ENCODE assay signal across 8 cellular contexts in genomic region chr7:102279537-102280400, GRCh38. TPM values are rescaled to one million over a fixed set of nuclear protein-coding genes. Genes with fewer than 3 reads are reported as not detected.
A peak's percentile ranks its signal among the peaks of the same experiment; 100 is the strongest.
DNase-seq lines count a peak whose midpoint lies in the region; ATAC-seq, FAIRE-seq and TF ChIP-seq lines count a peak whose summit lies in the region.

No MANE protein-coding gene starts in this region.

- no peaks in the 10 kb centered on the region for H3K27me3 ChIP-seq in liver (ENCODE audit: control insufficient read depth in 4 of 4, insufficient read depth in 4 of 4, low read length in 3 of 4)

- no peak for FAIRE-seq in H54 (lab: Jason Lieb, UNC)

- H3K36me3 ChIP-seq in liver (ENCODE audit: control insufficient read depth in 4 of 4, insufficient read depth in 3 of 4, low read depth in 1 of 4, low read length in 3 of 4), result peaks cover 0 to 2% (median 0%) of the 10 kb centered on the region in 4 donors

- H3K4me3 ChIP-seq in WI38 (ENCODE audit: low read depth, low read length) (no peak overlapping the region), liver (ENCODE audit: low read depth in 1 of 3, low read length in 3 of 3) (no peak overlapping the region)

- no peaks in the 10 kb centered on the region for H3K27me3 Mint-ChIP-seq in stimulated activated memory B cell treated with anti-CD40 and anti-IgM and Interleukin-4, amounts not matched to agents 10 μg/mL and 1 μg/mL and 100 μg/mL, for 72 hours

- H3K27ac ChIP-seq in liver (ENCODE audit: low read depth in 1 of 2, low read length in 2 of 2), result no peak overlapping the region

- TF ChIP-seq CTCF in WI38 (IDR thresholded peaks at IDR 0.05; ENCODE audit: low read depth, low read length), result peak; percentile 87
- TF ChIP-seq CTCF in liver (IDR thresholded peaks at IDR 0.05; ENCODE audit: low read depth, low read length, missing input control), result peak; percentile 66

- H3K36me3 Mint-ChIP-seq in stimulated activated memory B cell treated with anti-CD40 and anti-IgM and Interleukin-4, amounts not matched to agents 10 μg/mL and 1 μg/mL and 100 μg/mL, for 72 hours, result no peaks in the 10 kb centered on the region

- H3K4me1 Mint-ChIP-seq in stimulated activated memory B cell treated with anti-CD40 and anti-IgM and Interleukin-4, amounts not matched to agents 10 μg/mL and 1 μg/mL and 100 μg/mL, for 72 hours, result peaks cover 31% of the 10 kb centered on the region

- WGBS in liver, result 73% methylated on average over 23 of the region's 23 CpGs

- DNase-seq in ELR (ENCODE audit: low read depth), result peak; percentile 67
- DNase-seq in H54 (ENCODE audit: insufficient read length, low spot score), result peak; percentile 82
- peak; percentile 60 for DNase-seq in NCI-H146 (lab: John Stamatoyannopoulos, UW)
- DNase-seq in cerebellar cortex (ENCODE audit: low spot score), result peak; percentile 79

- TF ChIP-seq POLR2A in H54 (IDR thresholded peaks at IDR 0.05; ENCODE audit: low read depth, low read length), result no peak

- TF ChIP-seq RAD21 in liver (IDR thresholded peaks at IDR 0.05), result peak; percentile 80 to 87

- no peak overlapping the region for H3K9ac ChIP-seq in liver (ENCODE audit: low read depth in 1 of 2, low read length in 2 of 2)

- no peaks in the 10 kb centered on the region for H3K4me1 ChIP-seq in liver (ENCODE audit: control insufficient read depth in 4 of 4, insufficient read depth in 4 of 4, low read length in 3 of 4)

- peak overlapping the region; percentile 58 for H3K4me3 Mint-ChIP-seq in stimulated activated memory B cell treated with anti-CD40 and anti-IgM and Interleukin-4, amounts not matched to agents 10 μg/mL and 1 μg/mL and 100 μg/mL, for 72 hours

- H3K27ac Mint-ChIP-seq in stimulated activated memory B cell treated with anti-CD40 and anti-IgM and Interleukin-4, amounts not matched to agents 10 μg/mL and 1 μg/mL and 100 μg/mL, for 72 hours, result peak overlapping the region; percentile 53

- peak; percentile 87 for ATAC-seq in stimulated activated memory B cell treated with anti-CD40 and anti-IgM and Interleukin-4, amounts not matched to agents 10 μg/mL and 1 μg/mL and 100 μg/mL, for 72 hours
- ATAC-seq in HG02571 (IDR thresholded peaks at IDR 0.05; ENCODE audit: unreplicated experiment), result no peak

- H3K9me3 ChIP-seq in liver (ENCODE audit: control insufficient read depth in 4 of 4, low read length in 3 of 4), result no peaks in the 10 kb centered on the region

- H3K9me3 Mint-ChIP-seq in stimulated activated memory B cell treated with anti-CD40 and anti-IgM and Interleukin-4, amounts not matched to agents 10 μg/mL and 1 μg/mL and 100 μg/mL, for 72 hours, result no peaks in the 10 kb centered on the region

TF ChIP-seq in liver, 16 proteins besides CTCF, POLR2A, EP300 and RAD21:
- no peak for TF ChIP-seq TAF1 (conservative IDR thresholded peaks at IDR 0.05)
- no peak for TF ChIP-seq YY1 (IDR thresholded peaks at IDR 0.05)
- TF ChIP-seq RXRA (IDR thresholded peaks at IDR 0.05), result no peak
- TF ChIP-seq SP1 (IDR thresholded peaks at IDR 0.05), result no peak
- TF ChIP-seq JUND (IDR thresholded peaks at IDR 0.05), result no peak
- no peak for TF ChIP-seq GABPA (IDR thresholded peaks at IDR 0.05 in 1 of 2, conservative IDR thresholded peaks at IDR 0.05 in 1 of 2)
- TF ChIP-seq FOXA2 (IDR thresholded peaks at IDR 0.05), result no peak
- TF ChIP-seq MAX (IDR thresholded peaks at IDR 0.05), result no peak
- TF ChIP-seq NR2F2 (IDR thresholded peaks at IDR 0.05), result no peak
- TF ChIP-seq EGR1 (IDR thresholded peaks at IDR 0.05; ENCODE audit: low read depth in 2 of 2), result no peak
- no peak for TF ChIP-seq ATF3 (IDR thresholded peaks at IDR 0.05)
- TF ChIP-seq REST (IDR thresholded peaks at IDR 0.05), result no peak
- TF ChIP-seq ZBTB33 (IDR thresholded peaks at IDR 0.05), result no peak
- no peak for TF ChIP-seq HNF4G (IDR thresholded peaks at IDR 0.05)
- TF ChIP-seq HNF4A (conservative IDR thresholded peaks at IDR 0.05), result no peak
- TF ChIP-seq FOXA1 (IDR thresholded peaks at IDR 0.05), result no peak

RNA-seq across cellular contexts. Expression of gene SH2B2, which starts 6.9 kb away (rescaled TPM):
- total RNA-seq in liver, result 1 to 10 TPM; 1.0 to 1.4 TPM
- polyA plus RNA-seq in liver, result under 1 TPM in 1 of 2 donors, not detected in 1; 0.65 TPM
